In the genomic region with DNA sequence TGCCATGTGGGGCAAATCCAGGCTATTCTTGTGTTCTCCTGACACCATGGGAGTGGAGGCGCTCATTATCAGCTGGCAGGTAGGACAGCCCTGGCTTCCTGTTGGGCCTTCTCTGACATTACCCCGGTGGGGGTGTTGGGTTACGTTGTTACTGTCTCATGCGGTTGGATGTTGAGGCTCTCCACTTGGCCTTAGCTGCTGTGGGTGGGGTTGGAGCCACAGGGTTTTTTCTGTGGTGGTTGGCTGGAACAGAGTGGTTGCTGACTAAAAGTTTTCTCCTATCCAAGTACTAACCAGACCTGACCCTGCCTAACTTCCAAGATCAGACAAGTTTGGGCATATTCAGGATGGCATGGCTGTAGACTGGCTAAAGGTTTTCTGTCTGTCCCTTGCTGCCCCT, we compare ENCODE assay signal across 1 cellular context.
TF ChIP-seq lines count a peak whose summit lies in the region.

No MANE protein-coding gene starts in this region.

TF ChIP-seq in GM12891, 5 proteins besides CTCF, POLR2A, EP300 and RAD21:
- TF ChIP-seq POU2F2 (IDR thresholded peaks at IDR 0.05; ENCODE audit: low read depth, low read length) (no peak), POLR2AphosphoS5 (IDR thresholded peaks at IDR 0.05; ENCODE audit: low read depth, low read length) (no peak), TAF1 (IDR thresholded peaks at IDR 0.05; ENCODE audit: low read depth, low read length) (no peak), SPI1 (IDR thresholded peaks at IDR 0.05; ENCODE audit: low read depth, low read length) (no peak), PAX5 (IDR thresholded peaks at IDR 0.05; ENCODE audit: insufficient read depth, low read length, severe bottlenecking) (no peak)
TF ChIP-seq in GM12891: peak in this region for 0.
